In genomic region chr14:36746907-36747306, GRCh38 we compare ENCODE assay signal across 24 cellular contexts.
"Had no signal": no experiment of that assay in that cellular context is flagged by ENCODE, and none has a peak within 500 bp of the region (broad histone marks: within the 10 kb centered on the region; RNA-seq: fewer than 3 reads in every experiment).

No MANE protein-coding gene starts in this region.

- H3K27me3 Mint-ChIP-seq: dendritic cell treated with granulocyte-macrophage colony-stimulating factor and Interleukin-4, amounts not matched to agents 40 ng/mL and 50 ng/mL, for 4 days; effector memory CD8-positive, alpha-beta T cell had no signal

- H3K79me2 ChIP-seq: hepatocyte had no signal

- ATAC-seq: effector memory CD8-positive, alpha-beta T cell; gastrocnemius medialis; gastroesophageal sphincter; heart left ventricle; heart right ventricle had no signal

- FAIRE-seq: colon, endometrium, frontal cortex had no signal

- DNase-seq: colonic mucosa; cortex of kidney; dorsolateral prefrontal cortex; effector CD4-positive, alpha-beta T cell; effector memory CD4-positive, alpha-beta T cell; effector memory CD8-positive, alpha-beta T cell; esophagus squamous epithelium; foreskin melanocyte; gastrocnemius medialis; glutamatergic neuron; head of caudate nucleus; heart left ventricle; heart right ventricle had no signal

- H3K9me3 ChIP-seq: colonic mucosa, esophagus squamous epithelium had no signal

- H2AFZ ChIP-seq: hepatocyte had no signal

- H3K4me3 Mint-ChIP-seq: dendritic cell treated with granulocyte-macrophage colony-stimulating factor and Interleukin-4, amounts not matched to agents 40 ng/mL and 50 ng/mL, for 4 days; effector memory CD8-positive, alpha-beta T cell; endodermal cell had no signal

- H3K4me3 ChIP-seq: colonic mucosa, coronary artery, dorsolateral prefrontal cortex, esophagus muscularis mucosa, esophagus squamous epithelium, gastrocnemius medialis, gastroesophageal sphincter, heart left ventricle, heart right ventricle, hepatocyte had no signal

- H3K27ac ChIP-seq: colonic mucosa, coronary artery, dorsolateral prefrontal cortex, epithelial cell of prostate, esophagus muscularis mucosa, foreskin keratinocyte, gastrocnemius medialis, gastroesophageal sphincter, heart left ventricle, heart right ventricle, hepatocyte had no signal

- H3K27me3 ChIP-seq: colonic mucosa, esophagus muscularis mucosa, esophagus squamous epithelium, gastrocnemius medialis, gastroesophageal sphincter, hepatocyte had no signal

- H3K4me1 ChIP-seq: esophagus muscularis mucosa, foreskin keratinocyte, gastrocnemius medialis, gastroesophageal sphincter, heart left ventricle, heart right ventricle had no signal

- H3K36me3 ChIP-seq: colonic mucosa, esophagus muscularis mucosa, esophagus squamous epithelium, gastrocnemius medialis, gastroesophageal sphincter, heart left ventricle, heart right ventricle had no signal

- H3K27ac Mint-ChIP-seq: dendritic cell treated with granulocyte-macrophage colony-stimulating factor and Interleukin-4, amounts not matched to agents 40 ng/mL and 50 ng/mL, for 4 days; effector memory CD8-positive, alpha-beta T cell; endodermal cell had no signal

- H3K4me2 ChIP-seq: hepatocyte had no signal

- H3K9me3 Mint-ChIP-seq: dendritic cell treated with granulocyte-macrophage colony-stimulating factor and Interleukin-4, amounts not matched to agents 40 ng/mL and 50 ng/mL, for 4 days had no signal
